Comparison of ENCODE assay signal across 8 cellular contexts in genomic region chr14:21024668-21025373, GRCh38. TPM values are rescaled to one million over a fixed set of nuclear protein-coding genes. Genes with fewer than 3 reads are reported as not detected.
DNase-seq lines count a peak whose midpoint lies in the region; ATAC-seq and TF ChIP-seq lines count a peak whose summit lies in the region.

TSS of gene NDRG2 (minus strand) at chr14:21025061. CDS start at chr14:21023315, 1,746 bp downstream.

- H4K20me1 ChIP-seq in fibroblast of lung (ENCODE audit: control insufficient read depth, extremely low read depth, insufficient read depth, low read length) = no peaks in the 10 kb centered on the region

- ATAC-seq in natural killer cell (peak; percentile 84 to 90 (median 89)), HG02885 (IDR thresholded peaks at IDR 0.05; ENCODE audit: poor library complexity, unreplicated experiment) (no peak)
- ATAC-seq in stimulated activated effector memory CD8-positive, alpha-beta T cell treated with anti-CD3 and anti-CD28 coated beads, Interleukin-12 subunit alpha, Interleukin-12 subunit beta, amount 100 ng/mL, for 72 hours = peak; percentile 82

- TF ChIP-seq CTCF in fibroblast of lung (conservative IDR thresholded peaks at IDR 0.05 in 1 of 2, IDR thresholded peaks at IDR 0.05 in 1 of 2; ENCODE audit: low read depth in 1 of 2, low read length in 2 of 2) (no peak), natural killer cell (IDR thresholded peaks at IDR 0.05) (no peak)

- DNase-seq in SIG-M5 treated with dmso at 0.1 percent for 504 hours (lab: John Stamatoyannopoulos, UW; ENCODE audit: unreplicated experiment) (peak; percentile 26), SIG-M5 (lab: John Stamatoyannopoulos, UW) (no peak), NOMO-1 treated with dmso at 0.1 percent for 144 hours (lab: John Stamatoyannopoulos, UW; ENCODE audit: unreplicated experiment) (peak; percentile 55), activated T-helper 1 cell treated with Interleukin-2 at 50 U/mL for 16 hours (ENCODE audit: low read depth) (peak; percentile 68), fibroblast of lung (ENCODE audit: low read depth in 2 of 2) (peak in 1 of 2 donors; percentile 17), natural killer cell (peak; percentile 56)
- peak; percentile 30 to 69 for DNase-seq in stimulated activated effector memory CD8-positive, alpha-beta T cell treated with anti-CD3 and anti-CD28 coated beads, Interleukin-12 subunit alpha, Interleukin-12 subunit beta, amount 100 ng/mL, for 72 hours (ENCODE audit: low spot score in 2 of 2)

- H2AFZ ChIP-seq in fibroblast of lung (ENCODE audit: low read length) = no peak within 1 kb of the TSS

- H3K27me3 ChIP-seq in fibroblast of lung (ENCODE audit: control insufficient read depth, insufficient read depth, low read length) = peaks cover 54% of the 10 kb centered on the region

- no peaks in the 10 kb centered on the region for H3K9me3 Mint-ChIP-seq in natural killer cell
- no peaks in the 10 kb centered on the region for H3K9me3 Mint-ChIP-seq in stimulated activated effector memory CD8-positive, alpha-beta T cell treated with anti-CD3 and anti-CD28 coated beads, Interleukin-12 subunit alpha, Interleukin-12 subunit beta, amount 100 ng/mL, for 72 hours

- peak within 1 kb of the TSS; percentile 84 for H3K4me3 Mint-ChIP-seq in natural killer cell
- peak within 1 kb of the TSS; percentile 75 for H3K4me3 Mint-ChIP-seq in stimulated activated effector memory CD8-positive, alpha-beta T cell treated with anti-CD3 and anti-CD28 coated beads, Interleukin-12 subunit alpha, Interleukin-12 subunit beta, amount 100 ng/mL, for 72 hours

- H3K36me3 Mint-ChIP-seq in natural killer cell = no peaks in the 10 kb centered on the region
- no peaks in the 10 kb centered on the region for H3K36me3 Mint-ChIP-seq in stimulated activated effector memory CD8-positive, alpha-beta T cell treated with anti-CD3 and anti-CD28 coated beads, Interleukin-12 subunit alpha, Interleukin-12 subunit beta, amount 100 ng/mL, for 72 hours

- H3K9ac ChIP-seq in fibroblast of lung (ENCODE audit: insufficient read depth, low read length) = no peak within 1 kb of the TSS

- peaks cover 7 to 13% of the 10 kb centered on the region in 2 donors for H3K4me1 Mint-ChIP-seq in natural killer cell
- peaks cover 19% of the 10 kb centered on the region for H3K4me1 Mint-ChIP-seq in stimulated activated effector memory CD8-positive, alpha-beta T cell treated with anti-CD3 and anti-CD28 coated beads, Interleukin-12 subunit alpha, Interleukin-12 subunit beta, amount 100 ng/mL, for 72 hours

- peak within 1 kb of the TSS in 2 of 4 experiments; percentile 33 to 40 for H3K4me3 ChIP-seq in fibroblast of lung (replicated peaks in 1 of 4; ENCODE audit: control extremely low read depth in 1 of 4, insufficient read depth in 1 of 4, low read depth in 3 of 4, low read length in 4 of 4)

- no peaks in the 10 kb centered on the region for H3K4me1 ChIP-seq in fibroblast of lung (ENCODE audit: control insufficient read depth, extremely low read depth, insufficient read depth, low read length)

- H3K36me3 ChIP-seq in fibroblast of lung (ENCODE audit: control insufficient read depth, insufficient read depth, low read length) = no peaks in the 10 kb centered on the region

- intact Hi-C loops in natural killer cell (cut with micrococcal nuclease) = no loop called here

- peaks cover 0 to 15% of the 10 kb centered on the region in 2 donors for H3K27me3 Mint-ChIP-seq in natural killer cell (ENCODE audit: low read depth in 2 of 2)

- H3K79me2 ChIP-seq in fibroblast of lung (ENCODE audit: control insufficient read depth, insufficient read depth, low read length) = no peaks in the 10 kb centered on the region

- peak within 1 kb of the TSS; percentile 25 for H3K4me2 ChIP-seq in fibroblast of lung (ENCODE audit: extremely low read depth, insufficient read depth, low read length)

- peak within 1 kb of the TSS in 1 of 2 donors; percentile 67 for H3K27ac Mint-ChIP-seq in natural killer cell
- H3K27ac Mint-ChIP-seq in stimulated activated effector memory CD8-positive, alpha-beta T cell treated with anti-CD3 and anti-CD28 coated beads, Interleukin-12 subunit alpha, Interleukin-12 subunit beta, amount 100 ng/mL, for 72 hours = peak within 1 kb of the TSS; percentile 46

- no peak within 1 kb of the TSS for H3K27ac ChIP-seq in fibroblast of lung (ENCODE audit: insufficient read depth, low read length)

- no peaks in the 10 kb centered on the region for H3K9me3 ChIP-seq in fibroblast of lung (ENCODE audit: control insufficient read depth, insufficient read depth, low read depth, low read length)

RNA-seq across cellular contexts. Expression of gene NDRG2, which starts in this region (rescaled TPM):
- total RNA-seq in fibroblast of lung (0.50 and 1.8 TPM in 2 replicates), natural killer cell (10 to 100 TPM; 11.2 to 14.6 (median 13.6) TPM)
- polyA plus RNA-seq in fibroblast of lung = 0.32 and 0.34 TPM in 2 replicates
- 0.14 and 0.17 TPM in 2 replicates for polyA plus RNA-seq in fibroblast of lung (2012)
- polyA minus RNA-seq in fibroblast of lung (ENCODE audit: low replicate concordance) = not detected in 2 replicates
